In the genomic region with DNA sequence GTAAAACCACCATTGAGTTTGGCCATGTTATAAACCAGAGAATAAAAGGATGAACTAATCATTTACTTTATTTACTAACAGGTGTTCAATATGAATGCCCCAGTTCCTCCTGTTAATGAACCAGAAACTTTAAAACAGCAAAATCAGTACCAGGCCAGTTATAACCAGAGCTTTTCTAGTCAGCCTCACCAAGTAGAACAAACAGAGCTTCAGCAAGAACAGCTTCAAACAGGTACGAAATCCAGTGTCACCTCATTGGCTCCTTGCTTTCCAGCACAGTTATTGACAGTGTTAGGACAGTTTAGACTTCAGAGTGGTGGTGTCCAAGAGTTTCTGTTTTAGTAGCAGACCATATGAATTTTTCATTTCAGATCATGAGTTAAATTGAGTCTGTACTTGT, we compare ENCODE assay signal across 23 cellular contexts. TPM values are rescaled to one million over a fixed set of nuclear protein-coding genes. Genes with fewer than 3 reads are reported as not detected.
DNase-seq lines count a peak whose midpoint lies in the region; ATAC-seq, FAIRE-seq and TF ChIP-seq lines count a peak whose summit lies in the region.
"Had no signal": no experiment of that assay in that cellular context is flagged by ENCODE, and none has a peak within 500 bp of the region (broad histone marks: within the 10 kb centered on the region; RNA-seq: fewer than 3 reads in every experiment).

No MANE protein-coding gene starts in this region.

- no peaks in the 10 kb centered on the region for H3K27me3 Mint-ChIP-seq in activated CD4-positive, alpha-beta T cell treated with anti-CD3 and anti-CD28 coated beads for 36 hours
- no peaks in the 10 kb centered on the region for H3K27me3 Mint-ChIP-seq in activated naive CD8-positive, alpha-beta T cell treated with anti-CD3 and anti-CD28 coated beads, Interleukin-2, amount 50 U/mL, for 24 hours
- H3K27me3 Mint-ChIP-seq: B cell had no signal

- TF ChIP-seq EP300 in HepG2 (IDR thresholded peaks at IDR 0.05; ENCODE audit: low read depth in 2 of 2, low read length in 2 of 2): no peak
- no peak for TF ChIP-seq EP300 in HepG2 (CRISPR knock-in tag; IDR thresholded peaks at IDR 0.05; ENCODE audit: borderline replicate concordance)

- H3K4me3 Mint-ChIP-seq in activated CD4-positive, alpha-beta T cell treated with anti-CD3 and anti-CD28 coated beads for 36 hours: no peak overlapping the region
- H3K4me3 Mint-ChIP-seq in activated naive CD8-positive, alpha-beta T cell treated with anti-CD3 and anti-CD28 coated beads, Interleukin-2, amount 50 U/mL, for 24 hours: no peak overlapping the region
- H3K4me3 Mint-ChIP-seq: B cell, CD14-positive monocyte had no signal

- TF ChIP-seq RAD21 in HepG2 (CRISPR knock-in tag; IDR thresholded peaks at IDR 0.05): no peak

- FAIRE-seq in HepG2 (lab: Jason Lieb, UNC): no peak
- FAIRE-seq: GM12892 had no signal

- BruUV-seq in HepG2 (replicated peaks; lab: Mats Ljungman, UMichigan): no TSS peak

- H3K9me3 Mint-ChIP-seq in activated CD4-positive, alpha-beta T cell treated with anti-CD3 and anti-CD28 coated beads for 36 hours (ENCODE audit: low read depth): no peaks in the 10 kb centered on the region
- no peaks in the 10 kb centered on the region for H3K9me3 Mint-ChIP-seq in activated naive CD8-positive, alpha-beta T cell treated with anti-CD3 and anti-CD28 coated beads, Interleukin-2, amount 50 U/mL, for 24 hours
- H3K9me3 Mint-ChIP-seq: CD14-positive monocyte had no signal

- no peaks in the 10 kb centered on the region for H3K4me1 Mint-ChIP-seq in activated CD4-positive, alpha-beta T cell treated with anti-CD3 and anti-CD28 coated beads for 36 hours
- peaks cover 3% of the 10 kb centered on the region for H3K4me1 Mint-ChIP-seq in activated naive CD8-positive, alpha-beta T cell treated with anti-CD3 and anti-CD28 coated beads, Interleukin-2, amount 50 U/mL, for 24 hours
- H3K4me1 Mint-ChIP-seq: B cell, CD14-positive monocyte had no signal

- DNase-seq in activated CD4-positive, alpha-beta T cell treated with anti-CD3 and anti-CD28 coated beads for 36 hours: no peak
- DNase-seq in activated CD4-positive, alpha-beta T cell treated with anti-CD3 and anti-CD28 coated beads for 4 hours: no peak
- DNase-seq in HepG2 (ENCODE audit: low spot score) (no peak), right lobe of liver (no peak), renal cortical epithelial cell (ENCODE audit: low read depth) (peak; percentile 18), NCI-H187 (lab: John Stamatoyannopoulos, UW) (no peak), caudate nucleus (lab: John Stamatoyannopoulos, UW) (no peak)
- DNase-seq in activated naive CD8-positive, alpha-beta T cell treated with anti-CD3 and anti-CD28 coated beads, Interleukin-2, amount 50 U/mL, for 24 hours: no peak
- DNase-seq: Calu3, DMS79 treated with DMSO at 0.1 percent for 48 hours, GF-D8, Karpas-422, NCI-H1092 treated with DMSO at 0.1 percent for 48 hours, NCI-H1436, NCI-H187 treated with DMSO at 0.1 percent for 48 hours, NCI-H446, NCI-H524 treated with DMSO at 0.1 percent for 48 hours, NCI-H774 had no signal

- no peak for TF ChIP-seq POLR2A in HepG2 (IDR thresholded peaks at IDR 0.05; ENCODE audit: insufficient read depth in 1 of 2, low read depth in 2 of 2, low read length in 2 of 2)
- TF ChIP-seq POLR2A in right lobe of liver (IDR thresholded peaks at IDR 0.05): no peak

- no peak overlapping the region for H3K9ac ChIP-seq in HepG2 (ENCODE audit: insufficient read depth, low read depth, low read length)

- no peak overlapping the region for H3K4me2 ChIP-seq in HepG2 (ENCODE audit: low read depth, low read length)

- H2AFZ ChIP-seq in HepG2 (ENCODE audit: low read length): no peak overlapping the region

- H3K4me3 ChIP-seq in HepG2 (replicated peaks in 1 of 3; ENCODE audit: insufficient read depth in 1 of 3, low read depth in 2 of 3, low read length in 3 of 3) (no peak overlapping the region), right lobe of liver (no peak overlapping the region)

- H3K4me1 ChIP-seq in HepG2 (ENCODE audit: insufficient read depth, low read length) (no peaks in the 10 kb centered on the region), right lobe of liver (no peaks in the 10 kb centered on the region)

- POLR2A ChIA-PET in activated CD4-positive, alpha-beta T cell treated with anti-CD3 and anti-CD28 coated beads for 36 hours (lab: Charles Lee): no interaction called here
- POLR2A ChIA-PET in HepG2 (lab: Yijun Ruan, JAX): no interaction called here

- H3K27ac ChIP-seq in HepG2 (ENCODE audit: extremely low read length, insufficient read depth, low read length) (no peak overlapping the region), right lobe of liver (no peak overlapping the region), caudate nucleus (ENCODE audit: low read depth, low read length) (no peak overlapping the region)
- H3K27ac ChIP-seq: 22Rv1 had no signal

- TF ChIP-seq CTCF in HepG2 (CRISPR knock-in tag; IDR thresholded peaks at IDR 0.05): no peak
- no peak for TF ChIP-seq CTCF in right lobe of liver (IDR thresholded peaks at IDR 0.05)

- no peak for ATAC-seq in activated CD4-positive, alpha-beta T cell treated with anti-CD3 and anti-CD28 coated beads for 36 hours
- no peak for ATAC-seq in HepG2
- no peak for ATAC-seq in right lobe of liver
- ATAC-seq in activated naive CD8-positive, alpha-beta T cell treated with anti-CD3 and anti-CD28 coated beads, Interleukin-2, amount 50 U/mL, for 24 hours: no peak
- ATAC-seq: HCT116 had no signal

- H3K9me3 ChIP-seq in HepG2 (ENCODE audit: low read length): no peaks in the 10 kb centered on the region
- H3K9me3 ChIP-seq in right lobe of liver: no peaks in the 10 kb centered on the region

- peaks cover 2% of the 10 kb centered on the region; the same call in 1 of the 2 replicates for H4K20me1 ChIP-seq in HepG2 (ENCODE audit: insufficient read depth, low read length)

- H3K36me3 Mint-ChIP-seq in activated CD4-positive, alpha-beta T cell treated with anti-CD3 and anti-CD28 coated beads for 36 hours (ENCODE audit: low read depth): peaks cover 62% of the 10 kb centered on the region
- peaks cover 67% of the 10 kb centered on the region for H3K36me3 Mint-ChIP-seq in activated naive CD8-positive, alpha-beta T cell treated with anti-CD3 and anti-CD28 coated beads, Interleukin-2, amount 50 U/mL, for 24 hours (ENCODE audit: low read depth)

- H3K36me3 ChIP-seq in HepG2 (replicated peaks in 1 of 2; ENCODE audit: control insufficient read depth in 1 of 2, insufficient read depth in 2 of 2, low read length in 2 of 2): peaks cover 28 to 88% of the 10 kb centered on the region in 2 experiments
- peaks cover 4 to 95% (median 55%) of the 10 kb centered on the region in 4 donors for H3K36me3 ChIP-seq in right lobe of liver

- 100% methylated on average over 1 of the region's 1 CpG for WGBS in HepG2 (ENCODE audit: low lambda C conversion rate)
- 75% methylated on average over 1 of the region's 1 CpG for WGBS in right lobe of liver (ENCODE audit: insufficient coverage, low coverage, low lambda C conversion rate, missing lambda C conversion rate)

- CTCF ChIA-PET in activated CD4-positive, alpha-beta T cell treated with anti-CD3 and anti-CD28 coated beads for 36 hours (lab: Charles Lee): interaction anchor here (1.1 to 1.5 kb wide), 2 partner anchors 10 to 27 kb away, joined by 3 read pairs; no protein-coding TSS in a partner anchor
- CTCF ChIA-PET in HepG2 (lab: Yijun Ruan, JAX; ENCODE audit: low intra/inter-chr PET ratio, low total read pairs): no interaction called here

- in situ Hi-C loops in HepG2 (cut with HindIII; ENCODE audit: extremely low pct_ligation_motif_present, low pct_unique_long_range_greater_than_20kb): no loop called here

- peak overlapping the region; percentile 60 for H3K27ac Mint-ChIP-seq in activated CD4-positive, alpha-beta T cell treated with anti-CD3 and anti-CD28 coated beads for 36 hours
- peak overlapping the region; percentile 53 for H3K27ac Mint-ChIP-seq in activated naive CD8-positive, alpha-beta T cell treated with anti-CD3 and anti-CD28 coated beads, Interleukin-2, amount 50 U/mL, for 24 hours
- H3K27ac Mint-ChIP-seq: B cell, CD14-positive monocyte had no signal

- no peaks in the 10 kb centered on the region for H3K79me2 ChIP-seq in HepG2 (ENCODE audit: insufficient read depth, low read length)

- intact Hi-C loops in activated CD4-positive, alpha-beta T cell treated with anti-CD3 and anti-CD28 coated beads for 36 hours (cut with DNase I, micrococcal nuclease): no loop called here
- intact Hi-C loops in HepG2 (cut with micrococcal nuclease; ENCODE audit: unreplicated experiment) (no loop called here), right lobe of liver (cut with DNase I) (no loop called here)

- H3K27me3 ChIP-seq in HepG2 (ENCODE audit: control insufficient read depth in 1 of 2, insufficient read depth in 2 of 2, low read length in 2 of 2): no peaks in the 10 kb centered on the region
- H3K27me3 ChIP-seq in right lobe of liver: no peaks in the 10 kb centered on the region

RNA-seq across cellular contexts. Expression of a gene that starts 13.6 kb away (rescaled TPM):
- total RNA-seq in activated CD4-positive, alpha-beta T cell treated with anti-CD3 and anti-CD28 coated beads for 36 hours: 100 to 1,000 TPM; 142 to 147 TPM
- total RNA-seq in HepG2 (2016; rRNA removed; fragmentation: Illumina TruSeq; extraction: Trizol) (51.9 and 68.5 TPM in 2 replicates), right lobe of liver (10 to 100 TPM; 11.9 to 22.9 (median 19.1) TPM), renal cortical epithelial cell (12.2 and 31.6 TPM in 2 replicates)
- 11.7 and 14.5 TPM in 2 replicates for total RNA-seq in HepG2 (2016; cell fraction: cytosol; rRNA removed; fragmentation: Illumina TruSeq; extraction: Trizol; ENCODE audit: low read depth)
- 51.3 and 65.0 TPM in 2 replicates for total RNA-seq in HepG2 (2016; cell fraction: insoluble cytoplasmic fraction; rRNA removed; fragmentation: Illumina TruSeq; extraction: Trizol)
- total RNA-seq in HepG2 (2016; cell fraction: membrane; rRNA removed; fragmentation: Illumina TruSeq; extraction: Trizol): 23.4 and 24.4 TPM in 2 replicates
- total RNA-seq in HepG2 (2016; cell fraction: nucleus; rRNA removed; fragmentation: Illumina TruSeq; extraction: Trizol): 52.2 and 52.3 TPM in 2 replicates
- 33.9 TPM in 2 replicates for polyA plus RNA-seq in HepG2 (2011; rRNA removed)
- polyA plus RNA-seq in HepG2 (2011; cell fraction: cytosol; rRNA removed): 22.9 and 27.5 TPM in 2 replicates
- polyA plus RNA-seq in HepG2 (2011; cell fraction: nucleus; rRNA removed): 49.7 and 54.1 TPM in 2 replicates
- polyA plus RNA-seq in HepG2 (2012): 26.7 and 33.0 TPM in 2 replicates
- polyA plus RNA-seq in HepG2 (2016; cell fraction: cytosol; fragmentation: Illumina TruSeq; extraction: Trizol; ENCODE audit: low read depth): 5.2 and 5.6 TPM in 2 replicates
- polyA plus RNA-seq in HepG2 (2016; cell fraction: insoluble cytoplasmic fraction; fragmentation: Illumina TruSeq; extraction: Trizol; ENCODE audit: low read depth): 56.8 and 61.8 TPM in 2 replicates
- 12.1 and 13.5 TPM in 2 replicates for polyA plus RNA-seq in HepG2 (2016; cell fraction: membrane; fragmentation: Illumina TruSeq; extraction: Trizol; ENCODE audit: low read depth)
- 73.3 and 79.4 TPM in 2 replicates for polyA plus RNA-seq in HepG2 (2016; cell fraction: nucleus; fragmentation: Illumina TruSeq; extraction: Trizol; ENCODE audit: insufficient read depth, low read depth)
- 94.6 and 150 TPM in 2 replicates for polyA minus RNA-seq in HepG2 (2011; rRNA and poly(A)+ RNA removed; ENCODE audit: low replicate concordance)
- 36.1 and 49.2 TPM in 2 replicates for polyA minus RNA-seq in HepG2 (2011; cell fraction: cytosol; rRNA and poly(A)+ RNA removed)
- 60.5 and 63.5 TPM in 2 replicates for polyA minus RNA-seq in HepG2 (2011; cell fraction: nucleus; rRNA and poly(A)+ RNA removed)

RNA-seq across cellular contexts. Expression of a gene that starts 40.3 kb away (rescaled TPM):
- total RNA-seq in activated CD4-positive, alpha-beta T cell treated with anti-CD3 and anti-CD28 coated beads for 36 hours: 100 to 1,000 TPM; 295 to 316 TPM
- total RNA-seq in HepG2 (2016; rRNA removed; fragmentation: Illumina TruSeq; extraction: Trizol): 162 and 284 TPM in 2 replicates
- total RNA-seq in HepG2 (2016; cell fraction: cytosol; rRNA removed; fragmentation: Illumina TruSeq; extraction: Trizol; ENCODE audit: low read depth): 44.8 and 58.6 TPM in 2 replicates
- 162 and 279 TPM in 2 replicates for total RNA-seq in HepG2 (2016; cell fraction: insoluble cytoplasmic fraction; rRNA removed; fragmentation: Illumina TruSeq; extraction: Trizol)
- total RNA-seq in HepG2 (2016; cell fraction: membrane; rRNA removed; fragmentation: Illumina TruSeq; extraction: Trizol): 104 and 119 TPM in 2 replicates
- 189 and 204 TPM in 2 replicates for total RNA-seq in HepG2 (2016; cell fraction: nucleus; rRNA removed; fragmentation: Illumina TruSeq; extraction: Trizol)
- 94.9 and 114 TPM in 2 replicates for polyA plus RNA-seq in HepG2 (2011; rRNA removed)
- polyA plus RNA-seq in HepG2 (2011; cell fraction: cytosol; rRNA removed): 74.4 and 98.8 TPM in 2 replicates
- polyA plus RNA-seq in HepG2 (2011; cell fraction: nucleus; rRNA removed): 51.0 and 58.1 TPM in 2 replicates
- 80.9 and 114 TPM in 2 replicates for polyA plus RNA-seq in HepG2 (2012)
- 16.0 and 18.8 TPM in 2 replicates for polyA plus RNA-seq in HepG2 (2016; cell fraction: cytosol; fragmentation: Illumina TruSeq; extraction: Trizol; ENCODE audit: low read depth)
- 277 and 286 TPM in 2 replicates for polyA plus RNA-seq in HepG2 (2016; cell fraction: insoluble cytoplasmic fraction; fragmentation: Illumina TruSeq; extraction: Trizol; ENCODE audit: low read depth)
- polyA plus RNA-seq in HepG2 (2016; cell fraction: membrane; fragmentation: Illumina TruSeq; extraction: Trizol; ENCODE audit: low read depth): 61.3 and 64.2 TPM in 2 replicates
- polyA plus RNA-seq in HepG2 (2016; cell fraction: nucleus; fragmentation: Illumina TruSeq; extraction: Trizol; ENCODE audit: insufficient read depth, low read depth): 144 and 159 TPM in 2 replicates
- polyA minus RNA-seq in HepG2 (2011; rRNA and poly(A)+ RNA removed; ENCODE audit: low replicate concordance): 229 and 694 TPM in 2 replicates
- 122 and 129 TPM in 2 replicates for polyA minus RNA-seq in HepG2 (2011; cell fraction: cytosol; rRNA and poly(A)+ RNA removed)
- polyA minus RNA-seq in HepG2 (2011; cell fraction: nucleus; rRNA and poly(A)+ RNA removed): 193 and 204 TPM in 2 replicates
- total RNA-seq in right lobe of liver: 10 to 100 TPM; 60.0 to 87.6 (median 71.2) TPM
- total RNA-seq in renal cortical epithelial cell: 193 and 362 TPM in 2 replicates
